Comparison of ENCODE assay signal across 7 cellular contexts in the genomic region with DNA sequence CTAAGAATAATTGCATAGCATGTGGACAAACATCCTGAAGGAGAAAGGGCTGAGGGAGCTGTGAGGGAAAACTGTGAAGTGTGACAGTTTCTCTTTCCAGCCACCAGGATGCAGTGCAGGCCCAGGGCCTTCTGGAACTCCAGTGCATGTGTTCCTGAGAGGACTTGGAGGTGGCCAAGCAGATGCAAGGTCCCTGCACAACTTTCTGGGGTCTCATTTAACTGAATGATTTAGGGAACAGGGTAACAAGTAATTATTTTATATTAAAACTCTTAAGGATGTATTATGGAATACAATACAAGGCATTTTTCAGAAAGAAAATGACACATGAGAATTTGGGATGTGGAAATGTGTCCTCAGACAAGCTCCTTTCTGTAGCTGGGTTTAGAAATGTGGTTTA.
DNase-seq lines count a peak whose midpoint lies in the region; ATAC-seq and TF ChIP-seq lines count a peak whose summit lies in the region.

No MANE protein-coding gene starts in this region.

- H2AFZ ChIP-seq in HCT116 (ENCODE audit: low read depth, low read length, poor library complexity, severe bottlenecking): peak overlapping the region; percentile 24

- ATAC-seq in HCT116: peak; percentile 100

- H3K36me3 ChIP-seq in HCT116 (ENCODE audit: control insufficient read depth in 1 of 2, insufficient read depth in 2 of 2, low read length in 2 of 2) (no peaks in the 10 kb centered on the region), liver (ENCODE audit: control insufficient read depth in 4 of 4, insufficient read depth in 3 of 4, low read depth in 1 of 4, low read length in 3 of 4) (no peaks in the 10 kb centered on the region)

- H3K27ac ChIP-seq in HCT116 (ENCODE audit: low read depth, low read length) (no peak overlapping the region), liver (ENCODE audit: low read depth in 1 of 2, low read length in 2 of 2) (no peak overlapping the region)

- H3K4me2 ChIP-seq in HCT116 (ENCODE audit: low read length): no peak overlapping the region

- H3K9me3 ChIP-seq in HCT116 (ENCODE audit: control insufficient read depth in 1 of 2, insufficient read depth in 1 of 2, low read depth in 1 of 2, low read length in 2 of 2): no peaks in the 10 kb centered on the region
- H3K9me3 ChIP-seq in liver (ENCODE audit: control insufficient read depth in 4 of 4, low read length in 3 of 4): no peaks in the 10 kb centered on the region

- RAD21 ChIA-PET in HCT116 (lab: Charles Lee; ENCODE audit: low non-redundant PET in 1 of 2, low total read pairs in 2 of 2, uncharacterized antibody in 2 of 2, unreplicated experiment in 2 of 2): interaction anchor here (1.4 to 2.4 kb wide), 6 partner anchors 131 to 165 kb away, joined by 4 to 13 read pairs (median 8); no protein-coding TSS in a partner anchor

- TF ChIP-seq CTCF in HCT116 (IDR thresholded peaks at IDR 0.05 in 2 of 3, conservative IDR thresholded peaks at IDR 0.05 in 1 of 3; ENCODE audit: borderline replicate concordance in 1 of 3, insufficient read depth in 1 of 3, low read depth in 2 of 3, low read length in 2 of 3) (peak; percentile 77 to 86 (median 85)), liver (IDR thresholded peaks at IDR 0.05; ENCODE audit: low read depth, low read length, missing input control) (peak; percentile 93)

- CTCF ChIA-PET in HCT116 (lab: Charles Lee): interaction anchor here (0.7 to 3.5 kb wide), 13 partner anchors 14 to 198 kb away, joined by 3 to 65 read pairs (median 6); a partner anchor contains a TSS

- DNase-seq in GM03348 (ENCODE audit: low spot score): peak; percentile 86
- peak; percentile 53 for DNase-seq in HCT116 (ENCODE audit: low read depth, low spot score)
- peak; percentile 70 for DNase-seq in NCI-H1694 (lab: John Stamatoyannopoulos, UW)
- DNase-seq in T-helper 9 cell: peak; percentile 14
- DNase-seq in dedifferentiated amniotic fluid mesenchymal stem cell (ENCODE audit: extremely low spot score): peak; percentile 80
- peak; percentile 53 for DNase-seq in superior temporal gyrus (ENCODE audit: extremely low spot score)

- no peaks in the 10 kb centered on the region for H3K4me1 ChIP-seq in HCT116 (ENCODE audit: control insufficient read depth in 1 of 2, insufficient read depth in 2 of 2, low read length in 2 of 2)
- H3K4me1 ChIP-seq in liver (ENCODE audit: control insufficient read depth in 4 of 4, insufficient read depth in 4 of 4, low read length in 3 of 4): peaks cover 0 to 3% (median 0%) of the 10 kb centered on the region in 4 donors

- no peaks in the 10 kb centered on the region for H3K9me2 ChIP-seq in HCT116 (ENCODE audit: insufficient read depth)

- no TSS peak for BruUV-seq in HCT116 (replicated peaks; lab: Mats Ljungman, UMichigan)

- no peak for TF ChIP-seq POLR2A in HCT116 (IDR thresholded peaks at IDR 0.05; ENCODE audit: borderline replicate concordance, extremely low read depth, insufficient read depth, insufficient read length)

- intact Hi-C loops in HCT116 (cut with micrococcal nuclease): loop anchor here (1.0 to 10.0 kb wide), 4 partner anchors 131 to 165 kb away; a partner anchor contains a TSS

- no peaks in the 10 kb centered on the region for H3K79me2 ChIP-seq in HCT116 (ENCODE audit: insufficient read depth, low read length)

- POLR2A ChIA-PET in HCT116 (lab: Charles Lee): no interaction called here

- no peaks in the 10 kb centered on the region for H4K20me1 ChIP-seq in HCT116 (ENCODE audit: insufficient read depth)

- H3K9ac ChIP-seq in HCT116 (ENCODE audit: low read length) (no peak overlapping the region), liver (ENCODE audit: low read depth in 1 of 2, low read length in 2 of 2) (no peak overlapping the region)

- peak; percentile 89 for TF ChIP-seq RAD21 in HCT116 (IDR thresholded peaks at IDR 0.05; ENCODE audit: low read depth)
- peak; percentile 98 to 99 for TF ChIP-seq RAD21 in liver (IDR thresholded peaks at IDR 0.05)

- H3K4me3 ChIP-seq in HCT116 (replicated peaks in 1 of 2; ENCODE audit: low read depth in 1 of 2, low read length in 2 of 2) (no peak overlapping the region), liver (ENCODE audit: low read depth in 1 of 3, low read length in 3 of 3) (no peak overlapping the region)

- H3K27me3 ChIP-seq in HCT116 (ENCODE audit: insufficient read depth, low read length) (no peaks in the 10 kb centered on the region), liver (ENCODE audit: control insufficient read depth in 4 of 4, insufficient read depth in 4 of 4, low read length in 3 of 4) (no peaks in the 10 kb centered on the region)

TF ChIP-seq in HCT116, 20 proteins besides CTCF, POLR2A, EP300 and RAD21:
- TF ChIP-seq SIN3A (IDR thresholded peaks at IDR 0.05; ENCODE audit: low read depth): no peak
- no peak for TF ChIP-seq TCF7L2 (IDR thresholded peaks at IDR 0.05; ENCODE audit: borderline replicate concordance, extremely low read depth, insufficient read depth, insufficient read length)
- no peak for TF ChIP-seq CBX3 (IDR thresholded peaks at IDR 0.05; ENCODE audit: low read depth)
- TF ChIP-seq EZH2phosphoT487 (IDR thresholded peaks at IDR 0.05; ENCODE audit: borderline replicate concordance): no peak
- TF ChIP-seq SRF (IDR thresholded peaks at IDR 0.05; ENCODE audit: low read depth): no peak
- no peak for TF ChIP-seq CEBPB (IDR thresholded peaks at IDR 0.05; ENCODE audit: low read depth)
- TF ChIP-seq, protein P1, sequence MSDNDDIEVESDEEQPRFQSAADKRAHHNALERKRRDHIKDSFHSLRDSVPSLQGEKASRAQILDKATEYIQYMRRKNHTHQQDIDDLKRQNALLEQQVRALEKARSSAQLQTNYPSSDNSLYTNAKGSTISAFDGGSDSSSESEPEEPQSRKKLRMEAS (IDR thresholded peaks at IDR 0.05): peak; percentile 61; the same call in 1 of the 2 replicates

TF ChIP-seq in liver, 16 proteins besides CTCF, POLR2A, EP300 and RAD21:
- TF ChIP-seq, protein P2, sequence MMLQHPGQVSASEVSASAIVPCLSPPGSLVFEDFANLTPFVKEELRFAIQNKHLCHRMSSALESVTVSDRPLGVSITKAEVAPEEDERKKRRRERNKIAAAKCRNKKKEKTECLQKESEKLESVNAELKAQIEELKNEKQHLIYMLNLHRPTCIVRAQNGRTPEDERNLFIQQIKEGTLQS (IDR thresholded peaks at IDR 0.05): no peak
- no peak for TF ChIP-seq HNF4A (conservative IDR thresholded peaks at IDR 0.05)
- TF ChIP-seq FOXA2 (IDR thresholded peaks at IDR 0.05): no peak
- no peak for TF ChIP-seq FOXA1 (IDR thresholded peaks at IDR 0.05)
- TF ChIP-seq JUND (IDR thresholded peaks at IDR 0.05): no peak
- no peak for TF ChIP-seq GABPA (IDR thresholded peaks at IDR 0.05 in 1 of 2, conservative IDR thresholded peaks at IDR 0.05 in 1 of 2)
- TF ChIP-seq, protein P1 (IDR thresholded peaks at IDR 0.05): no peak
- no peak for TF ChIP-seq RXRA (IDR thresholded peaks at IDR 0.05)
- TF ChIP-seq, protein P3, sequence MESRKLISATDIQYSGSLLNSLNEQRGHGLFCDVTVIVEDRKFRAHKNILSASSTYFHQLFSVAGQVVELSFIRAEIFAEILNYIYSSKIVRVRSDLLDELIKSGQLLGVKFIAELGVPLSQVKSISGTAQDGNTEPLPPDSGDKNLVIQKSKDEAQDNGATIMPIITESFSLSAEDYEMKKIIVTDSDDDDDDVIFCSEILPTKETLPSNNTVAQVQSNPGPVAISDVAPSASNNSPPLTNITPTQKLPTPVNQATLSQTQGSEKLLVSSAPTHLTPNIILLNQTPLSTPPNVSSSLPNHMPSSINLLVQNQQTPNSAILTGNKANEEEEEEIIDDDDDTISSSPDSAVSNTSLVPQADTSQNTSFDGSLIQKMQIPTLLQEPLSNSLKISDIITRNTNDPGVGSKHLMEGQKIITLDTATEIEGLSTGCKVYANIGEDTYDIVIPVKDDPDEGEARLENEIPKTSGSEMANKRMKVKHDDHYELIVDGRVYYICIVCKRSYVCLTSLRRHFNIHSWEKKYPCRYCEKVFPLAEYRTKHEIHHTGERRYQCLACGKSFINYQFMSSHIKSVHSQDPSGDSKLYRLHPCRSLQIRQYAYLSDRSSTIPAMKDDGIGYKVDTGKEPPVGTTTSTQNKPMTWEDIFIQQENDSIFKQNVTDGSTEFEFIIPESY (IDR thresholded peaks at IDR 0.05): no peak
- TF ChIP-seq TAF1 (conservative IDR thresholded peaks at IDR 0.05): no peak
- no peak for TF ChIP-seq YY1 (IDR thresholded peaks at IDR 0.05)
- no peak for TF ChIP-seq HNF4G (IDR thresholded peaks at IDR 0.05)
- no peak for TF ChIP-seq EGR1 (IDR thresholded peaks at IDR 0.05; ENCODE audit: low read depth in 2 of 2)
- no peak for TF ChIP-seq NR2F2 (IDR thresholded peaks at IDR 0.05)
- TF ChIP-seq SP1 (IDR thresholded peaks at IDR 0.05): no peak
- TF ChIP-seq, protein P4, sequence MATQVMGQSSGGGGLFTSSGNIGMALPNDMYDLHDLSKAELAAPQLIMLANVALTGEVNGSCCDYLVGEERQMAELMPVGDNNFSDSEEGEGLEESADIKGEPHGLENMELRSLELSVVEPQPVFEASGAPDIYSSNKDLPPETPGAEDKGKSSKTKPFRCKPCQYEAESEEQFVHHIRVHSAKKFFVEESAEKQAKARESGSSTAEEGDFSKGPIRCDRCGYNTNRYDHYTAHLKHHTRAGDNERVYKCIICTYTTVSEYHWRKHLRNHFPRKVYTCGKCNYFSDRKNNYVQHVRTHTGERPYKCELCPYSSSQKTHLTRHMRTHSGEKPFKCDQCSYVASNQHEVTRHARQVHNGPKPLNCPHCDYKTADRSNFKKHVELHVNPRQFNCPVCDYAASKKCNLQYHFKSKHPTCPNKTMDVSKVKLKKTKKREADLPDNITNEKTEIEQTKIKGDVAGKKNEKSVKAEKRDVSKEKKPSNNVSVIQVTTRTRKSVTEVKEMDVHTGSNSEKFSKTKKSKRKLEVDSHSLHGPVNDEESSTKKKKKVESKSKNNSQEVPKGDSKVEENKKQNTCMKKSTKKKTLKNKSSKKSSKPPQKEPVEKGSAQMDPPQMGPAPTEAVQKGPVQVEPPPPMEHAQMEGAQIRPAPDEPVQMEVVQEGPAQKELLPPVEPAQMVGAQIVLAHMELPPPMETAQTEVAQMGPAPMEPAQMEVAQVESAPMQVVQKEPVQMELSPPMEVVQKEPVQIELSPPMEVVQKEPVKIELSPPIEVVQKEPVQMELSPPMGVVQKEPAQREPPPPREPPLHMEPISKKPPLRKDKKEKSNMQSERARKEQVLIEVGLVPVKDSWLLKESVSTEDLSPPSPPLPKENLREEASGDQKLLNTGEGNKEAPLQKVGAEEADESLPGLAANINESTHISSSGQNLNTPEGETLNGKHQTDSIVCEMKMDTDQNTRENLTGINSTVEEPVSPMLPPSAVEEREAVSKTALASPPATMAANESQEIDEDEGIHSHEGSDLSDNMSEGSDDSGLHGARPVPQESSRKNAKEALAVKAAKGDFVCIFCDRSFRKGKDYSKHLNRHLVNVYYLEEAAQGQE (IDR thresholded peaks at IDR 0.05): no peak

Comparison
In these comparisons a context has a peak if more than half of its experiments do, and no peak if none do; other contexts are left out.
1. DNase-seq: peak in every context shown above with its lines; median percentile 86 in GM03348; 80 in dedifferentiated amniotic fluid mesenchymal stem cell; 70 in NCI-H1694; 53 in HCT116; 53 in superior temporal gyrus; 14 in T-helper 9 cell.